ENCODE assay signal across 15 cellular contexts in the genomic region with DNA sequence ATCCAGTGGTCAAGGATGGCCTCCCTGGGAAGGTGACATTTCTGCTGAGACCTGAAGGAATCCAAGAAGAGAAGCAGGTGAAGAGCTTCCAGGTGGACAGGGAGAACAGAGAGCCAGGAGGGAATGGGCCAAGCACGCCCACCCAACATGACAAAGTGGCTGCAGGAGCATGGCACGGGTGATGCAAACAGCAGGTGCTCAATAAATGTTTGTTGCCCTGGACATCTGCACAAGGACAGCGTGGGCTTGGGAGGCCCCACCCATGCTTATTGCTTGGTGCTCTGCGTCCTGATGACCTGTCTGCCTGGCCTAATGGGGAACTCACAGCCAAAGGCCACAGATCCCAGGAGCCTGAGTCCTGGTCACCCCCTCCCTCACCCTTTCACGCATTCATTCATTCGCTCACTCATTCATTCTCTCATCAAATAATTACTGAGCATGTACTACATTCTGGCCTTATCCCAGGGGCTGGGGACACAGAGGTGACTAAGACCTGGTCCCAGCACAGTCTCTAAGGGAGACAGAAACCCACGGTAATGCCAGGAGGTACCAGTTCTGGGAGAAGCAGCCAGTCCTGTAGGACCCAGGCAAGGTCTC.
"Had no signal": no experiment of that assay in that cellular context is flagged by ENCODE, and none has a peak within 500 bp of the region (broad histone marks: within the 10 kb centered on the region; RNA-seq: fewer than 3 reads in every experiment).

No MANE protein-coding gene starts in this region.

- H3K27ac ChIP-seq: brain microvascular endothelial cell, thoracic aorta had no signal

- H3K4me1 ChIP-seq: prostate gland had no signal

- DNase-seq: activated CD4-positive, CD25-positive, alpha-beta regulatory T cell treated with anti-CD3 and anti-CD28 coated beads, Interleukin-2, amount 50 U/mL, for 72 hours; anterior cingulate cortex; brain microvascular endothelial cell; cerebellar nuclear complex; effector memory CD4-positive, alpha-beta T cell; nephron progenitor cell; small intestine; stomach; T-cell had no signal

- H3K4me3 ChIP-seq: gastroesophageal sphincter, heart right ventricle, prostate gland, stomach, thoracic aorta had no signal

- H3K27me3 ChIP-seq: brain microvascular endothelial cell, gastroesophageal sphincter, heart right ventricle, stomach had no signal

- H3K4me3 Mint-ChIP-seq: activated T-helper 1 cell treated with anti-CD3 and anti-CD28 coated beads, Interleukin-12 subunit alpha, Interleukin-12 subunit beta, Interleukin-2, Interleukin-4 antibody, amounts not matched to agents 30 ng/mL and 10 ng/mL and 1 ng/mL, durations not matched to agents 14 hours and 24 hours and 36 hours; dendritic cell treated with granulocyte-macrophage colony-stimulating factor and Interleukin-4, amounts not matched to agents 40 ng/mL and 50 ng/mL, for 4 days; nephron progenitor cell; T-cell had no signal

- H3K9me3 ChIP-seq: gastroesophageal sphincter, heart right ventricle, prostate gland, stomach, thoracic aorta had no signal

- H3K9me3 Mint-ChIP-seq: activated T-helper 1 cell treated with anti-CD3 and anti-CD28 coated beads, Interleukin-12 subunit alpha, Interleukin-12 subunit beta, Interleukin-2, Interleukin-4 antibody, amounts not matched to agents 30 ng/mL and 10 ng/mL and 1 ng/mL, durations not matched to agents 14 hours and 24 hours and 36 hours; dendritic cell treated with granulocyte-macrophage colony-stimulating factor and Interleukin-4, amounts not matched to agents 40 ng/mL and 50 ng/mL, for 4 days; nephron progenitor cell; T-cell had no signal

- H3K27ac Mint-ChIP-seq: activated T-helper 1 cell treated with anti-CD3 and anti-CD28 coated beads, Interleukin-12 subunit alpha, Interleukin-12 subunit beta, Interleukin-2, Interleukin-4 antibody, amounts not matched to agents 30 ng/mL and 10 ng/mL and 1 ng/mL, durations not matched to agents 14 hours and 24 hours and 36 hours; dendritic cell treated with granulocyte-macrophage colony-stimulating factor and Interleukin-4, amounts not matched to agents 40 ng/mL and 50 ng/mL, for 4 days; T-cell had no signal

- H3K27me3 Mint-ChIP-seq: dendritic cell treated with granulocyte-macrophage colony-stimulating factor and Interleukin-4, amounts not matched to agents 40 ng/mL and 50 ng/mL, for 4 days; T-cell had no signal

- H3K36me3 ChIP-seq: thoracic aorta had no signal
